1 cellular context compared by ENCODE assay signal in genomic region chr7:157526604-157527003, GRCh38.
TF ChIP-seq lines count a peak whose summit lies in the region.

No MANE protein-coding gene starts in this region.

TF ChIP-seq in H1, 55 proteins besides CTCF, POLR2A, EP300 and RAD21 (continued from another document):
- TF ChIP-seq CEBPB (IDR thresholded peaks at IDR 0.05; ENCODE audit: low read depth, low read length) (no peak), TAF1 (IDR thresholded peaks at IDR 0.05; ENCODE audit: low read depth, low read length) (no peak), ZNF274 (IDR thresholded peaks at IDR 0.05; ENCODE audit: borderline replicate concordance, extremely low read depth, low read length) (no peak), ATF3 (IDR thresholded peaks at IDR 0.05; ENCODE audit: insufficient read depth, low read depth, low read length) (no peak)
TF ChIP-seq in H1: peak in this region for 0.
